1 cellular context compared by ENCODE assay signal in genomic region chr5:93620487-93621339, GRCh38.
TF ChIP-seq lines count a peak whose summit lies in the region.

No MANE protein-coding gene starts in this region.

TF ChIP-seq in HepG2, 621 proteins besides CTCF, POLR2A, EP300 and RAD21 (continued from another document and continues in another):
- TF ChIP-seq ZBTB14 (CRISPR knock-in tag; IDR thresholded peaks at IDR 0.05) (0 out of 2 replicates have a peak, but pooled peaks have one; percentile 39), SRSF4 (IDR thresholded peaks at IDR 0.05; ENCODE audit: low read depth, low read length, poor library complexity, severe bottlenecking) (no peak), AKAP8 (CRISPR knock-in tag; IDR thresholded peaks at IDR 0.05) (no peak), SRY (CRISPR knock-in tag; IDR thresholded peaks at IDR 0.05) (no peak), UBTF (CRISPR knock-in tag; IDR thresholded peaks at IDR 0.05) (no peak), ZNF678 (CRISPR knock-in tag; IDR thresholded peaks at IDR 0.05) (no peak), ARID3A (IDR thresholded peaks at IDR 0.05; ENCODE audit: low read depth, low read length) (no peak), CREB1 (IDR thresholded peaks at IDR 0.05) (no peak), CREB1 (CRISPR knock-in tag; IDR thresholded peaks at IDR 0.05) (no peak), TP53 (CRISPR knock-in tag; conservative IDR thresholded peaks at IDR 0.05) (no peak), EZH2 (conservative IDR thresholded peaks at IDR 0.05; ENCODE audit: low read depth, low read length) (no peak), ZNF558 (CRISPR knock-in tag; IDR thresholded peaks at IDR 0.05; ENCODE audit: borderline replicate concordance) (no peak), ZBTB10 (CRISPR knock-in tag; IDR thresholded peaks at IDR 0.05; ENCODE audit: borderline replicate concordance) (no peak), HIVEP1 (CRISPR knock-in tag; IDR thresholded peaks at IDR 0.05) (no peak), CENPX (CRISPR knock-in tag; IDR thresholded peaks at IDR 0.05) (no peak), JDP2 (CRISPR knock-in tag; IDR thresholded peaks at IDR 0.05; ENCODE audit: borderline replicate concordance) (no peak), DNMT1 (CRISPR knock-in tag; IDR thresholded peaks at IDR 0.05) (no peak), ELK4 (CRISPR knock-in tag; IDR thresholded peaks at IDR 0.05; ENCODE audit: borderline replicate concordance) (no peak), PTBP1 (IDR thresholded peaks at IDR 0.05; ENCODE audit: low read depth, low read length, poor library complexity, severe bottlenecking) (no peak), TBP (CRISPR knock-in tag; IDR thresholded peaks at IDR 0.05) (no peak), NCOR1 (IDR thresholded peaks at IDR 0.05; ENCODE audit: borderline replicate concordance, low read length) (no peak), ZBTB46 (CRISPR knock-in tag; IDR thresholded peaks at IDR 0.05; ENCODE audit: borderline replicate concordance) (no peak), ZNF224 (CRISPR knock-in tag; IDR thresholded peaks at IDR 0.05) (no peak), ZNF780A (CRISPR knock-in tag; IDR thresholded peaks at IDR 0.05) (no peak), FOXJ3 (CRISPR knock-in tag; IDR thresholded peaks at IDR 0.05; ENCODE audit: borderline replicate concordance) (no peak), CCDC6 (CRISPR knock-in tag; IDR thresholded peaks at IDR 0.05) (0 out of 2 replicates have a peak, but pooled peaks have one; percentile 11), RFXAP (CRISPR knock-in tag; IDR thresholded peaks at IDR 0.05; ENCODE audit: borderline replicate concordance) (no peak), RBM22 (optimal IDR thresholded peaks at IDR 0.05; ENCODE audit: low read length) (no peak), NFYB (CRISPR knock-in tag; IDR thresholded peaks at IDR 0.05) (no peak), ZFP36L2 (CRISPR knock-in tag; IDR thresholded peaks at IDR 0.05) (no peak), ZKSCAN1 (IDR thresholded peaks at IDR 0.05; ENCODE audit: low read length) (no peak), ZNF740 (CRISPR knock-in tag; IDR thresholded peaks at IDR 0.05) (no peak), ZNF724P (CRISPR knock-in tag; IDR thresholded peaks at IDR 0.05; ENCODE audit: borderline replicate concordance) (no peak), CEBPZ (IDR thresholded peaks at IDR 0.05; ENCODE audit: low read length) (no peak), RERE (CRISPR knock-in tag; IDR thresholded peaks at IDR 0.05; ENCODE audit: low read depth) (no peak), ZNF556 (CRISPR knock-in tag; IDR thresholded peaks at IDR 0.05; ENCODE audit: borderline replicate concordance) (no peak)
